20 cellular contexts compared by ENCODE assay signal in genomic region chr3:113678773-113679172, GRCh38. TPM values are rescaled to one million over a fixed set of nuclear protein-coding genes. Genes with fewer than 3 reads are reported as not detected.
A peak's percentile ranks its signal among the peaks of the same experiment; 100 is the strongest.
DNase-seq lines count a peak whose midpoint lies in the region; ATAC-seq, FAIRE-seq and TF ChIP-seq lines count a peak whose summit lies in the region.
"Had no signal": no experiment of that assay in that cellular context is flagged by ENCODE, and none has a peak within 500 bp of the region (broad histone marks: within the 10 kb centered on the region; RNA-seq: fewer than 3 reads in every experiment).

No MANE protein-coding gene starts in this region.

- no peak overlapping the region for H2AFZ ChIP-seq in HepG2 (ENCODE audit: low read length)
- H2AFZ ChIP-seq: GM23338 had no signal

- ATAC-seq in HepG2: no peak
- no peak for ATAC-seq in right lobe of liver
- ATAC-seq in WTC11: no peak
- no peak for ATAC-seq in memory B cell (ENCODE audit: low read depth)
- ATAC-seq: CD8-positive, alpha-beta T cell had no signal

- H3K9ac ChIP-seq in HepG2 (ENCODE audit: insufficient read depth, low read depth, low read length): no peak overlapping the region

- H3K36me3 Mint-ChIP-seq in WTC11 (peaks cover 12% of the 10 kb centered on the region), memory B cell (peaks cover 33% of the 10 kb centered on the region), type B pancreatic cell (peaks cover 41% of the 10 kb centered on the region)

- no peaks in the 10 kb centered on the region for H3K4me1 ChIP-seq in HepG2 (ENCODE audit: insufficient read depth, low read length)
- peaks cover 0 to 16% (median 9%) of the 10 kb centered on the region in 4 donors for H3K4me1 ChIP-seq in right lobe of liver
- H3K4me1 ChIP-seq: BE2C had no signal

- H3K27ac ChIP-seq in HepG2 (ENCODE audit: extremely low read length, insufficient read depth, low read length): no peak overlapping the region
- H3K27ac ChIP-seq in right lobe of liver: no peak overlapping the region
- H3K27ac ChIP-seq: C4-2B had no signal

- POLR2A ChIA-PET in HepG2 (lab: Yijun Ruan, JAX) (no interaction called here), WTC11 (lab: Charles Lee) (no interaction called here)

- no peak for TF ChIP-seq CTCF in HepG2 (CRISPR knock-in tag; IDR thresholded peaks at IDR 0.05)
- TF ChIP-seq CTCF in right lobe of liver (IDR thresholded peaks at IDR 0.05): no peak
- TF ChIP-seq CTCF in WTC11 (IDR thresholded peaks at IDR 0.05): no peak
- TF ChIP-seq CTCF in type B pancreatic cell (conservative IDR thresholded peaks at IDR 0.05): no peak

- 95% methylated on average over 4 of the region's 4 CpGs for WGBS in HepG2 (ENCODE audit: low lambda C conversion rate)
- WGBS in right lobe of liver (ENCODE audit: insufficient coverage, low coverage, low lambda C conversion rate, missing lambda C conversion rate): 100% methylated on average over 3 of the region's 4 CpGs

- TF ChIP-seq POLR2A in HepG2 (IDR thresholded peaks at IDR 0.05; ENCODE audit: insufficient read depth in 1 of 2, low read depth in 2 of 2, low read length in 2 of 2) (no peak), right lobe of liver (IDR thresholded peaks at IDR 0.05) (no peak)

- H3K9me3 Mint-ChIP-seq in WTC11 (peaks cover 14% of the 10 kb centered on the region), memory B cell (peaks cover 5% of the 10 kb centered on the region), type B pancreatic cell (peaks cover 7% of the 10 kb centered on the region)

- intact Hi-C loops in HepG2 (cut with micrococcal nuclease; ENCODE audit: unreplicated experiment) (no loop called here), right lobe of liver (cut with DNase I) (no loop called here)

- CTCF ChIA-PET in HepG2 (lab: Yijun Ruan, JAX; ENCODE audit: low intra/inter-chr PET ratio, low total read pairs): no interaction called here
- CTCF ChIA-PET in WTC11 (lab: Charles Lee): no interaction called here

- TF ChIP-seq EP300 in HepG2 (IDR thresholded peaks at IDR 0.05; ENCODE audit: low read depth in 2 of 2, low read length in 2 of 2) (no peak), HepG2 (CRISPR knock-in tag; IDR thresholded peaks at IDR 0.05; ENCODE audit: borderline replicate concordance) (no peak)

- H3K4me3 Mint-ChIP-seq in WTC11 (no peak overlapping the region), memory B cell (no peak overlapping the region), type B pancreatic cell (no peak overlapping the region)
- H3K4me3 Mint-ChIP-seq: CD8-positive, alpha-beta T cell; GM23338 had no signal

- no peak overlapping the region for H3K27ac Mint-ChIP-seq in WTC11
- peak overlapping the region; percentile 6 for H3K27ac Mint-ChIP-seq in memory B cell
- H3K27ac Mint-ChIP-seq in type B pancreatic cell: no peak overlapping the region
- H3K27ac Mint-ChIP-seq: CD8-positive, alpha-beta T cell; GM23338 had no signal

- H3K27me3 ChIP-seq in HepG2 (ENCODE audit: control insufficient read depth in 1 of 2, insufficient read depth in 2 of 2, low read length in 2 of 2) (no peaks in the 10 kb centered on the region), right lobe of liver (no peaks in the 10 kb centered on the region)
- H3K27me3 ChIP-seq: BE2C had no signal

- peaks cover 15% of the 10 kb centered on the region for H3K4me1 Mint-ChIP-seq in WTC11
- H3K4me1 Mint-ChIP-seq in memory B cell: peaks cover 21% of the 10 kb centered on the region
- H3K4me1 Mint-ChIP-seq in type B pancreatic cell (ENCODE audit: unreplicated experiment): peaks cover 9% of the 10 kb centered on the region

- H3K27me3 Mint-ChIP-seq in WTC11 (ENCODE audit: low read depth) (no peaks in the 10 kb centered on the region), memory B cell (no peaks in the 10 kb centered on the region), type B pancreatic cell (no peaks in the 10 kb centered on the region)

- in situ Hi-C loops in HepG2 (cut with HindIII; ENCODE audit: extremely low pct_ligation_motif_present, low pct_unique_long_range_greater_than_20kb): no loop called here

- H3K4me2 ChIP-seq in HepG2 (ENCODE audit: low read depth, low read length): no peak overlapping the region

- no peak for FAIRE-seq in HepG2 (lab: Jason Lieb, UNC)
- FAIRE-seq: A204.1, D721Med, G401.6, GM12891 had no signal

- H3K4me3 ChIP-seq in HepG2 (replicated peaks in 1 of 3; ENCODE audit: insufficient read depth in 1 of 3, low read depth in 2 of 3, low read length in 3 of 3) (no peak overlapping the region), right lobe of liver (no peak overlapping the region)

- BruUV-seq in HepG2 (replicated peaks; lab: Mats Ljungman, UMichigan): no TSS peak

- DNase-seq in HepG2 (ENCODE audit: low spot score): no peak
- no peak for DNase-seq in right lobe of liver
- DNase-seq in WTC11 (ENCODE audit: low spot score): no peak
- no peak for DNase-seq in memory B cell (ENCODE audit: low spot score in 2 of 2)
- peak; percentile 8 for DNase-seq in type B pancreatic cell (ENCODE audit: extremely low spot score, unreplicated experiment)
- no peak for DNase-seq in CD1c-positive myeloid dendritic cell (ENCODE audit: extremely low spot score)
- DNase-seq in stimulated activated CD4-positive, alpha-beta T cell treated with anti-CD3 and anti-CD28 coated beads, Interleukin-2, amount 100 ng/mL, for 48 hours: no peak
- DNase-seq: BE2C; CD8-positive, alpha-beta T cell; COR-L47; DMS153; DMS79 treated with DMSO at 0.1 percent for 48 hours; EL; H7 had no signal

- H4K20me1 ChIP-seq in HepG2 (ENCODE audit: insufficient read depth, low read length): no peaks in the 10 kb centered on the region

- H3K9me3 ChIP-seq in HepG2 (ENCODE audit: low read length): no peaks in the 10 kb centered on the region
- no peaks in the 10 kb centered on the region for H3K9me3 ChIP-seq in right lobe of liver
- H3K9me3 ChIP-seq: BE2C had no signal

- H3K36me3 ChIP-seq in HepG2 (replicated peaks in 1 of 2; ENCODE audit: control insufficient read depth in 1 of 2, insufficient read depth in 2 of 2, low read length in 2 of 2) (peaks cover 4 to 23% of the 10 kb centered on the region in 2 experiments; a peak in 4 of 5 replicates), right lobe of liver (no peaks in the 10 kb centered on the region)
- H3K36me3 ChIP-seq: BE2C had no signal

- TF ChIP-seq RAD21 in HepG2 (CRISPR knock-in tag; IDR thresholded peaks at IDR 0.05): no peak

- H3K79me2 ChIP-seq in HepG2 (ENCODE audit: insufficient read depth, low read length): no peaks in the 10 kb centered on the region

TF ChIP-seq in HepG2, 621 proteins besides CTCF, POLR2A, EP300 and RAD21:
- TF ChIP-seq, protein P1, sequence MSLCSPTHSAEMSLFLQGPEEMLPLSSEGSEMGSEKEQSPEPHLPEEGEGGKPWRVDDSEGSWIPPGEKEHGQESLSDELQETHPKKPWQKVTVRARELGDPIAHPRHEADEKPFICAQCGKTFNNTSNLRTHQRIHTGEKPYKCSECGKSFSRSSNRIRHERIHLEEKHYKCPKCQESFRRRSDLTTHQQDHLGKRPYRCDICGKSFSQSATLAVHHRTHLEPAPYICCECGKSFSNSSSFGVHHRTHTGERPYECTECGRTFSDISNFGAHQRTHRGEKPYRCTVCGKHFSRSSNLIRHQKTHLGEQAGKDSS (CRISPR knock-in tag; IDR thresholded peaks at IDR 0.05; ENCODE audit: borderline replicate concordance, low read depth): no peak
- TF ChIP-seq ZNF121 (CRISPR knock-in tag; IDR thresholded peaks at IDR 0.05) (peak; percentile 84), ZNF839 (CRISPR knock-in tag; IDR thresholded peaks at IDR 0.05; ENCODE audit: borderline replicate concordance) (no peak)

TF ChIP-seq in WTC11, 78 proteins besides CTCF, POLR2A, EP300 and RAD21:
- TF ChIP-seq SOX15 (CRISPR knock-in tag; IDR thresholded peaks at IDR 0.05): no peak
- peak; percentile 76; the same call in 1 of the 2 replicates for TF ChIP-seq ZNF121 (CRISPR knock-in tag; IDR thresholded peaks at IDR 0.05)

RNA-seq across cellular contexts. Expression of gene USF3, which starts 17.7 kb away (rescaled TPM):
- total RNA-seq in HepG2 (2016; rRNA removed; fragmentation: Illumina TruSeq; extraction: Trizol): 6.3 and 13.3 TPM in 2 replicates
- total RNA-seq in HepG2 (2016; cell fraction: cytosol; rRNA removed; fragmentation: Illumina TruSeq; extraction: Trizol; ENCODE audit: low read depth): 0.81 and 1.1 TPM in 2 replicates
- total RNA-seq in HepG2 (2016; cell fraction: insoluble cytoplasmic fraction; rRNA removed; fragmentation: Illumina TruSeq; extraction: Trizol): 6.2 and 13.4 TPM in 2 replicates
- total RNA-seq in HepG2 (2016; cell fraction: membrane; rRNA removed; fragmentation: Illumina TruSeq; extraction: Trizol): 3.6 and 3.8 TPM in 2 replicates
- 8.1 and 8.9 TPM in 2 replicates for total RNA-seq in HepG2 (2016; cell fraction: nucleus; rRNA removed; fragmentation: Illumina TruSeq; extraction: Trizol)
- polyA plus RNA-seq in HepG2 (2011; rRNA removed): 10.9 and 15.2 TPM in 2 replicates
- 7.1 and 10.4 TPM in 2 replicates for polyA plus RNA-seq in HepG2 (2011; cell fraction: cytosol; rRNA removed)
- polyA plus RNA-seq in HepG2 (2011; cell fraction: nucleus; rRNA removed): 6.2 and 6.7 TPM in 2 replicates
- polyA plus RNA-seq in HepG2 (2012): 3.1 and 5.6 TPM in 2 replicates
- polyA plus RNA-seq in HepG2 (2016; cell fraction: cytosol; fragmentation: Illumina TruSeq; extraction: Trizol; ENCODE audit: low read depth): 0.45 and 0.46 TPM in 2 replicates
- 9.5 and 9.6 TPM in 2 replicates for polyA plus RNA-seq in HepG2 (2016; cell fraction: insoluble cytoplasmic fraction; fragmentation: Illumina TruSeq; extraction: Trizol; ENCODE audit: low read depth)
- 1.2 and 1.5 TPM in 2 replicates for polyA plus RNA-seq in HepG2 (2016; cell fraction: membrane; fragmentation: Illumina TruSeq; extraction: Trizol; ENCODE audit: low read depth)
- polyA plus RNA-seq in HepG2 (2016; cell fraction: nucleus; fragmentation: Illumina TruSeq; extraction: Trizol; ENCODE audit: insufficient read depth, low read depth): 9.5 and 10.8 TPM in 2 replicates
- polyA minus RNA-seq in HepG2 (2011; rRNA and poly(A)+ RNA removed; ENCODE audit: low replicate concordance): 15.9 and 26.7 TPM in 2 replicates
- polyA minus RNA-seq in HepG2 (2011; cell fraction: cytosol; rRNA and poly(A)+ RNA removed): 14.4 and 15.1 TPM in 2 replicates
- 20.2 and 23.6 TPM in 2 replicates for polyA minus RNA-seq in HepG2 (2011; cell fraction: nucleus; rRNA and poly(A)+ RNA removed)
- 10 to 100 TPM; 12.1 to 20.3 (median 17.6) TPM for total RNA-seq in right lobe of liver
- 14.8 to 16.4 TPM (median 15.9 TPM) in 3 replicates for total RNA-seq in WTC11 (2021)
- total RNA-seq in type B pancreatic cell (ENCODE audit: low replicate concordance): 14.1 and 20.8 TPM in 2 replicates

Comparison
In these comparisons a context has a peak if more than half of its experiments do, and no peak if none do; other contexts are left out.
1. Of the 50 proteins assayed by ChIP-seq in both HepG2 and WTC11: peak only in HepG2: none; only in WTC11: none; in both: ZNF121; in neither: 49.